In genomic region chr6:46199387-46199786, GRCh38 we compare ENCODE assay signal across 25 cellular contexts. TPM values are rescaled to one million over a fixed set of nuclear protein-coding genes. Genes with fewer than 3 reads are reported as not detected.
A peak's percentile ranks its signal among the peaks of the same experiment; 100 is the strongest.
DNase-seq lines count a peak whose midpoint lies in the region; TF ChIP-seq lines count a peak whose summit lies in the region.
"Had no signal": no experiment of that assay in that cellular context is flagged by ENCODE, and none has a peak within 500 bp of the region (broad histone marks: within the 10 kb centered on the region; RNA-seq: fewer than 3 reads in every experiment).

No MANE protein-coding gene starts in this region.

- H3K36me3 ChIP-seq in trophoblast cell (ENCODE audit: control insufficient read depth in 1 of 2, insufficient read depth in 2 of 2, low read length in 2 of 2), result no peaks in the 10 kb centered on the region
- H3K36me3 ChIP-seq: esophagus squamous epithelium, lower lobe of right lung, neutrophil, Peyer's patch, WERI-Rb-1 had no signal

- H3K27ac ChIP-seq in trophoblast cell (ENCODE audit: low read depth, low read length), result no peak overlapping the region
- H3K27ac ChIP-seq: esophagus squamous epithelium, lower lobe of right lung, neutrophil, Peyer's patch, SK-N-MC, WERI-Rb-1 had no signal

- TF ChIP-seq CTCF in fibroblast of mammary gland (conservative IDR thresholded peaks at IDR 0.05; ENCODE audit: control insufficient read depth, insufficient read depth, low read depth, low read length) (no peak), GM20000 (IDR thresholded peaks at IDR 0.05; ENCODE audit: extremely low read depth, missing control alignments) (no peak)

- no CpG with 5 or more reads among the region's 5 CpGs for WGBS in trophoblast cell (ENCODE audit: extremely low coverage, insufficient coverage, insufficient read length)

- no peak overlapping the region for H3K18ac ChIP-seq in trophoblast cell (ENCODE audit: low read length)

- no peaks in the 10 kb centered on the region for H3K4me1 ChIP-seq in trophoblast cell (ENCODE audit: control insufficient read depth in 1 of 2, insufficient read depth in 2 of 2, low read length in 2 of 2)
- H3K4me1 ChIP-seq: esophagus squamous epithelium, lower lobe of right lung, Peyer's patch had no signal

- no peak overlapping the region for H3K9ac ChIP-seq in trophoblast cell (ENCODE audit: low read length)

- H3K4me3 ChIP-seq in fibroblast of mammary gland (ENCODE audit: control insufficient read depth, low read depth, low read length) (no peak overlapping the region), trophoblast cell (ENCODE audit: low read depth, low read length) (no peak overlapping the region)
- H3K4me3 ChIP-seq: esophagus squamous epithelium, lower lobe of right lung, Peyer's patch, SK-N-MC had no signal

- no peak overlapping the region for H3K23ac ChIP-seq in trophoblast cell (ENCODE audit: low read length)

- DNase-seq in GM03348 (ENCODE audit: low spot score), result peak; percentile 46
- DNase-seq in amniotic epithelial cell (ENCODE audit: low read depth), result peak; percentile 90
- DNase-seq in fibroblast of mammary gland (ENCODE audit: low read depth), result peak; percentile 95
- peak; percentile 4 to 36 for DNase-seq in trophoblast cell
- no peak for DNase-seq in activated gamma-delta T cell treated with Interleukin-2 at 50 U/mL for 16 hours
- DNase-seq in HEK293T (ENCODE audit: extremely low spot score), result no peak
- DNase-seq in activated T-cell treated with anti-CD3 and anti-CD28 coated beads, Interleukin-2, amount 50 U/mL, for 48 hours, result no peak
- DNase-seq in GM20000 (ENCODE audit: low spot score), result no peak
- DNase-seq: activated CD4-positive, alpha-beta T cell treated with anti-CD3 and anti-CD28 coated beads, Interleukin-2, amount 50 U/mL, for 1 hour; activated CD8-positive, alpha-beta memory T cell treated with anti-CD3 and anti-CD28 coated beads, Interleukin-2, amount 50 U/mL, for 4 hours; activated effector memory CD4-positive, alpha-beta T cell treated with Interleukin-2 at 50 U/mL for 16 hours; CD4-positive, alpha-beta T cell; effector memory CD4-positive, alpha-beta T cell; esophagus squamous epithelium; GDM1; immature natural killer cell; lower lobe of right lung; MV-4-11; NCI-H187 treated with DMSO at 0.1 percent for 48 hours; NCI-H446 treated with DMSO at 0.1 percent for 48 hours; Peyer's patch; T-helper 2 cell; WERI-Rb-1 had no signal

- no peak overlapping the region for H4K8ac ChIP-seq in trophoblast cell (ENCODE audit: low read depth, low read length)

- no peaks in the 10 kb centered on the region for H3K9me3 ChIP-seq in trophoblast cell (ENCODE audit: insufficient read depth, low read depth, low read length)
- H3K9me3 ChIP-seq: esophagus squamous epithelium, lower lobe of right lung, neutrophil, Peyer's patch had no signal

- no peak overlapping the region for H2AK5ac ChIP-seq in trophoblast cell (ENCODE audit: low read length)

- CTCF ChIA-PET in HEK293T (lab: Yijun Ruan, JAX), result no interaction called here

- no peak overlapping the region for H2BK120ac ChIP-seq in trophoblast cell (ENCODE audit: insufficient read depth, low read length, poor library complexity)

- H2AFZ ChIP-seq in trophoblast cell (ENCODE audit: insufficient read depth, low read length, poor library complexity), result no peak overlapping the region

- no peak overlapping the region for H4K91ac ChIP-seq in trophoblast cell (ENCODE audit: low read depth, low read length)

- no peaks in the 10 kb centered on the region for H3K27me3 ChIP-seq in trophoblast cell (ENCODE audit: insufficient read depth, low read length)
- H3K27me3 ChIP-seq: esophagus squamous epithelium, neutrophil, Peyer's patch had no signal

- no peak overlapping the region for H3K14ac ChIP-seq in trophoblast cell (ENCODE audit: low read length)

- no peaks in the 10 kb centered on the region for H3K79me1 ChIP-seq in trophoblast cell (ENCODE audit: low read length)

- no peak overlapping the region for H4K12ac ChIP-seq in trophoblast cell (ENCODE audit: low read depth, low read length)

- no peak overlapping the region for H3K4ac ChIP-seq in trophoblast cell (ENCODE audit: low read depth, low read length)

- no peaks in the 10 kb centered on the region for H3K79me2 ChIP-seq in trophoblast cell (ENCODE audit: control insufficient read depth, insufficient read depth, low read length, poor library complexity)

- no peak overlapping the region for H2BK12ac ChIP-seq in trophoblast cell (ENCODE audit: low read length)

- POLR2A ChIA-PET in HEK293T (lab: Yijun Ruan, JAX), result no interaction called here

- H2BK5ac ChIP-seq in trophoblast cell (ENCODE audit: low read depth, low read length, poor library complexity), result no peak overlapping the region

- no peak overlapping the region for H3K4me2 ChIP-seq in trophoblast cell (ENCODE audit: low read length)

TF ChIP-seq in HEK293T, 16 proteins besides CTCF, POLR2A, EP300 and RAD21:
- TF ChIP-seq BHLHE40 (IDR thresholded peaks at IDR 0.05; ENCODE audit: borderline replicate concordance) (no peak), L3MBTL2 (conservative IDR thresholded peaks at IDR 0.05) (no peak)

RNA-seq across cellular contexts. Expression of gene ENPP5, which starts 28.6 kb away (rescaled TPM):
- 2.2 and 2.6 TPM in 2 replicates for polyA plus RNA-seq in trophoblast cell (2013)

Comparison
In these comparisons a context has a peak if more than half of its experiments do, and no peak if none do; other contexts are left out.
1. DNase-seq: peak in GM03348 (single experiment), amniotic epithelial cell (single experiment), fibroblast of mammary gland (single experiment) and trophoblast cell (2 of 2); none in activated gamma-delta T cell treated with Interleukin-2 at 50 U/mL for 16 hours (single experiment), HEK293T (single experiment), activated T-cell treated with anti-CD3 and anti-CD28 coated beads, Interleukin-2, amount 50 U/mL, for 48 hours (0 of 2) and GM20000 (single experiment).